In genomic region chr9:18060304-18060934, GRCh38 we compare ENCODE assay signal across 16 cellular contexts.
DNase-seq lines count a peak whose midpoint lies in the region; ATAC-seq and TF ChIP-seq lines count a peak whose summit lies in the region.
"Had no signal": no experiment of that assay in that cellular context is flagged by ENCODE, and none has a peak within 500 bp of the region (broad histone marks: within the 10 kb centered on the region; RNA-seq: fewer than 3 reads in every experiment).

No MANE protein-coding gene starts in this region.

- POLR2A ChIA-PET in GM10248 (lab: Yijun Ruan, JAX): no interaction called here

- no peaks in the 10 kb centered on the region for H3K4me1 Mint-ChIP-seq in brain
- H3K4me1 Mint-ChIP-seq: naive thymus-derived CD8-positive, alpha-beta T cell had no signal

- peaks cover 0 to 3% (median 0%) of the 10 kb centered on the region in 5 experiments for H3K9me3 Mint-ChIP-seq in brain
- H3K9me3 Mint-ChIP-seq: activated naive CD8-positive, alpha-beta T cell treated with anti-CD3 and anti-CD28 coated beads, Interleukin-2, amount 10 ng/mL, durations not matched to agents 7 days and 5 days had no signal

- no peak for TF ChIP-seq POLR2A in prostate gland (IDR thresholded peaks at IDR 0.05)

- DNase-seq in GM10248 (ENCODE audit: extremely low spot score) (no peak), osteoblast (ENCODE audit: insufficient read length, low spot score, missing footprints) (no peak), prostate gland (ENCODE audit: low spot score) (no peak), AG08395 (ENCODE audit: low spot score) (no peak)
- DNase-seq: activated naive CD8-positive, alpha-beta T cell treated with anti-CD3 and anti-CD28 coated beads, Interleukin-2, amount 10 ng/mL, durations not matched to agents 7 days and 5 days; Caco-2; dermis blood vessel endothelial cell; naive thymus-derived CD8-positive, alpha-beta T cell; NCI-H2081 treated with DMSO at 0.1 percent for 48 hours; Peyer's patch; substantia nigra; T1000 had no signal

- no peaks in the 10 kb centered on the region for H3K36me3 ChIP-seq in osteoblast (ENCODE audit: insufficient read depth, low read length)
- no peaks in the 10 kb centered on the region for H3K36me3 ChIP-seq in prostate gland
- H3K36me3 ChIP-seq: gastroesophageal sphincter, Peyer's patch had no signal

- H3K9me3 ChIP-seq in osteoblast (ENCODE audit: low read depth, low read length) (no peaks in the 10 kb centered on the region), prostate gland (no peaks in the 10 kb centered on the region)
- H3K9me3 ChIP-seq: Caco-2, gastroesophageal sphincter, Peyer's patch had no signal

- no peak for ATAC-seq in HG02642 (IDR thresholded peaks at IDR 0.05; ENCODE audit: poor library complexity, unreplicated experiment)
- ATAC-seq: gastroesophageal sphincter; naive thymus-derived CD8-positive, alpha-beta T cell had no signal

- no peak overlapping the region for H3K4me2 ChIP-seq in osteoblast (ENCODE audit: insufficient read depth, low read length)

- no peaks in the 10 kb centered on the region for H3K27me3 Mint-ChIP-seq in brain
- H3K27me3 Mint-ChIP-seq: activated naive CD8-positive, alpha-beta T cell treated with anti-CD3 and anti-CD28 coated beads, Interleukin-2, amount 10 ng/mL, durations not matched to agents 7 days and 5 days; naive thymus-derived CD8-positive, alpha-beta T cell had no signal

- 71% methylated on average over 3 of the region's 3 CpGs for WGBS in prostate gland

- no peak overlapping the region for H2AFZ ChIP-seq in osteoblast (ENCODE audit: low read length)

- H3K27ac ChIP-seq in osteoblast (ENCODE audit: low read depth, low read length) (no peak overlapping the region), prostate gland (no peak overlapping the region)

- H3K4me1 ChIP-seq in osteoblast (ENCODE audit: insufficient read depth, low read length) (no peaks in the 10 kb centered on the region), prostate gland (replicated peaks) (no peaks in the 10 kb centered on the region)

- H3K4me3 ChIP-seq in osteoblast (ENCODE audit: insufficient read depth, low read length) (no peak overlapping the region), prostate gland (no peak overlapping the region)
- H3K4me3 ChIP-seq: gastroesophageal sphincter, Peyer's patch had no signal

- no peaks in the 10 kb centered on the region for H3K79me2 ChIP-seq in osteoblast (ENCODE audit: insufficient read depth, low read length)

- no peak overlapping the region for H3K27ac Mint-ChIP-seq in brain
- H3K27ac Mint-ChIP-seq: activated naive CD8-positive, alpha-beta T cell treated with anti-CD3 and anti-CD28 coated beads, Interleukin-2, amount 10 ng/mL, durations not matched to agents 7 days and 5 days; naive thymus-derived CD8-positive, alpha-beta T cell had no signal

- H4K20me1 ChIP-seq in osteoblast (ENCODE audit: insufficient read depth, low read length): no peaks in the 10 kb centered on the region

- CTCF ChIA-PET in GM10248 (lab: Yijun Ruan, JAX): interaction anchor here (0.7 kb wide), 1 partner anchor 12 kb away, joined by 3 read pairs; no protein-coding TSS in a partner anchor

- peak; percentile 17 for TF ChIP-seq CTCF in GM10248 (IDR thresholded peaks at IDR 0.05; ENCODE audit: control extremely low read depth, extremely low read depth, low read depth, missing control alignments)
- TF ChIP-seq CTCF in LNCAP (IDR thresholded peaks at IDR 0.05): peak; percentile 59
- TF ChIP-seq CTCF in brain (conservative IDR thresholded peaks at IDR 0.05): peak; percentile 19 to 44
- peak; percentile 30 for TF ChIP-seq CTCF in osteoblast (IDR thresholded peaks at IDR 0.05; ENCODE audit: extremely low read depth, low read depth, low read length)
- TF ChIP-seq CTCF in prostate gland (IDR thresholded peaks at IDR 0.05): no peak

- peaks cover 7% of the 10 kb centered on the region for H3K27me3 ChIP-seq in osteoblast (ENCODE audit: insufficient read depth, low read length)
- no peaks in the 10 kb centered on the region for H3K27me3 ChIP-seq in prostate gland (replicated peaks; ENCODE audit: insufficient read depth)
- H3K27me3 ChIP-seq: gastroesophageal sphincter, Peyer's patch had no signal

- no peak overlapping the region for H3K4me3 Mint-ChIP-seq in brain
- H3K4me3 Mint-ChIP-seq: activated naive CD8-positive, alpha-beta T cell treated with anti-CD3 and anti-CD28 coated beads, Interleukin-2, amount 10 ng/mL, durations not matched to agents 7 days and 5 days; naive thymus-derived CD8-positive, alpha-beta T cell had no signal

- H3K36me3 Mint-ChIP-seq in brain: no peaks in the 10 kb centered on the region
- H3K36me3 Mint-ChIP-seq: activated naive CD8-positive, alpha-beta T cell treated with anti-CD3 and anti-CD28 coated beads, Interleukin-2, amount 10 ng/mL, durations not matched to agents 7 days and 5 days had no signal

- intact Hi-C loops in prostate gland (cut with DNase I): no loop called here

Comparison
In these comparisons a context has a peak if more than half of its experiments do, and no peak if none do; other contexts are left out.
1. CTCF ChIP-seq: peak in GM10248 (single experiment), LNCAP (single experiment), brain (2 of 2) and osteoblast (single experiment); none in prostate gland (0 of 4).